ENCODE assay signal across 26 cellular contexts in genomic region chr2:81545626-81546025, GRCh38.
DNase-seq lines count a peak whose midpoint lies in the region; ATAC-seq, FAIRE-seq and TF ChIP-seq lines count a peak whose summit lies in the region.
"Had no signal": no experiment of that assay in that cellular context is flagged by ENCODE, and none has a peak within 500 bp of the region (broad histone marks: within the 10 kb centered on the region; RNA-seq: fewer than 3 reads in every experiment).

No MANE protein-coding gene starts in this region.

- H4K20me1 ChIP-seq in mammary epithelial cell (ENCODE audit: insufficient read depth, low read length) = no peaks in the 10 kb centered on the region
- H4K20me1 ChIP-seq: BLaER1 treated with 17β-estradiol and CSF1 and Interleukin-3, amounts not matched to agents 10 nM and 100 nM had no signal

- H3K9me3 Mint-ChIP-seq in MCF 10A (ENCODE audit: unreplicated experiment) = no peaks in the 10 kb centered on the region
- H3K9me3 Mint-ChIP-seq: GM23338 had no signal

- peaks cover 2% of the 10 kb centered on the region for H3K9me3 ChIP-seq in mammary epithelial cell (replicated peaks; ENCODE audit: insufficient read depth, low read length)
- no peaks in the 10 kb centered on the region for H3K9me3 ChIP-seq in vagina
- H3K9me3 ChIP-seq: BLaER1 treated with 17β-estradiol and CSF1 and Interleukin-3, amounts not matched to agents 10 nM and 100 nM had no signal

- TF ChIP-seq POLR2A in GM12891 (IDR thresholded peaks at IDR 0.05; ENCODE audit: low read depth, low read length) (no peak), vagina (IDR thresholded peaks at IDR 0.05) (no peak)

- intact Hi-C loops in MCF 10A (cut with micrococcal nuclease) (no loop called here), mammary epithelial cell (cut with micrococcal nuclease) (no loop called here), vagina (cut with DNase I) (no loop called here)

- H3K27ac ChIP-seq in mammary epithelial cell (ENCODE audit: insufficient read depth, low read depth, low read length) (no peak overlapping the region), vagina (no peak overlapping the region)
- H3K27ac ChIP-seq: 22Rv1; BLaER1 treated with 17β-estradiol and CSF1 and Interleukin-3, amounts not matched to agents 10 nM and 100 nM; SJSA1 had no signal

- POLR2A ChIA-PET in MCF 10A (lab: Yijun Ruan, JAX) = interaction anchor here (0.6 kb wide), 1 partner anchor 193 kb away, joined by 3 read pairs; no protein-coding TSS in a partner anchor

- CTCF ChIA-PET in MCF 10A (lab: Yijun Ruan, JAX) = interaction anchor here (0.6 kb wide), 1 partner anchor 16 kb away, joined by 3 read pairs; no protein-coding TSS in a partner anchor
- CTCF ChIA-PET in mammary epithelial cell (lab: Charles Lee; ENCODE audit: low non-redundant PET) = no interaction called here

- no peak overlapping the region for H2AFZ ChIP-seq in mammary epithelial cell (ENCODE audit: low read depth, low read length)
- H2AFZ ChIP-seq: GM23338 had no signal

- no peak overlapping the region for H3K4me3 ChIP-seq in mammary epithelial cell (replicated peaks in 1 of 3; ENCODE audit: insufficient read depth in 1 of 3, low read depth in 2 of 3, low read length in 3 of 3)
- no peak overlapping the region for H3K4me3 ChIP-seq in vagina
- H3K4me3 ChIP-seq: BLaER1 treated with 17β-estradiol and CSF1 and Interleukin-3, amounts not matched to agents 10 nM and 100 nM; GM23338; SJSA1 had no signal

- DNase-seq in MCF 10A (ENCODE audit: unreplicated experiment) = peak; percentile 33
- no peak for DNase-seq in mammary epithelial cell
- DNase-seq in M059J (ENCODE audit: low read depth) = peak; percentile 60
- peak; percentile 16 for DNase-seq in amniotic epithelial cell (ENCODE audit: low read depth)
- no peak for DNase-seq in GM12891 (ENCODE audit: insufficient read length, low spot score)
- no peak for DNase-seq in GM19240 (ENCODE audit: insufficient read length, low spot score)
- DNase-seq in vagina (ENCODE audit: extremely low spot score in 2 of 2) = no peak
- DNase-seq: CD4-positive, alpha-beta memory T cell; DMS53; GF-D8; KBM-7; NCI-H1105 treated with DMSO at 0.1 percent for 48 hours; NCI-H2029 treated with DMSO at 0.1 percent for 48 hours; NCI-H2171; NCI-H345; NCI-H524; NCI-H774; NK-92 treated with Interleukin-12 subunit alpha and Interleukin-12 subunit beta, amount 100 ng/mL, for 24 hours; T-helper 17 cell had no signal

- no peak overlapping the region for H3K4me3 Mint-ChIP-seq in MCF 10A (ENCODE audit: unreplicated experiment)
- H3K4me3 Mint-ChIP-seq: CD4-positive, alpha-beta memory T cell; GM23338; T-helper 17 cell had no signal

- WGBS in mammary epithelial cell (ENCODE audit: low coverage, missing lambda C conversion rate) = 14% methylated on average over 2 of the region's 2 CpGs

- H3K4me1 ChIP-seq in mammary epithelial cell (ENCODE audit: insufficient read depth, low read length) (no peaks in the 10 kb centered on the region), vagina (no peaks in the 10 kb centered on the region)
- H3K4me1 ChIP-seq: BLaER1 treated with 17β-estradiol and CSF1 and Interleukin-3, amounts not matched to agents 10 nM and 100 nM; SJSA1 had no signal

- H3K27me3 ChIP-seq in mammary epithelial cell (ENCODE audit: insufficient read depth, low read length) (no peaks in the 10 kb centered on the region), vagina (no peaks in the 10 kb centered on the region)
- H3K27me3 ChIP-seq: BLaER1 treated with 17β-estradiol and CSF1 and Interleukin-3, amounts not matched to agents 10 nM and 100 nM; SJSA1 had no signal

- H3K27ac Mint-ChIP-seq in MCF 10A (ENCODE audit: low read depth, unreplicated experiment) = no peak overlapping the region
- H3K27ac Mint-ChIP-seq: CD4-positive, alpha-beta memory T cell; GM23338; T-helper 17 cell had no signal

- TF ChIP-seq CTCF in MCF 10A (IDR thresholded peaks at IDR 0.05; ENCODE audit: unreplicated experiment) (no peak), mammary epithelial cell (conservative IDR thresholded peaks at IDR 0.05 in 1 of 2, IDR thresholded peaks at IDR 0.05 in 1 of 2; ENCODE audit: extremely low read depth in 1 of 2, insufficient read depth in 1 of 2, low read depth in 1 of 2, low read length in 2 of 2) (no peak), vagina (IDR thresholded peaks at IDR 0.05) (no peak)

- BruUV-seq in MCF 10A (replicated peaks; lab: Mats Ljungman, UMichigan) = no TSS peak
- BruUV-seq in mammary epithelial cell (replicated peaks; lab: Mats Ljungman, UMichigan) = no TSS peak

- dilution Hi-C loops in mammary epithelial cell (cut with HindIII; ENCODE audit: low sequenced_read_pairs) = no loop called here

- no peak overlapping the region for H3K9ac ChIP-seq in mammary epithelial cell (ENCODE audit: insufficient read depth, low read length)
- H3K9ac ChIP-seq: BLaER1 treated with 17β-estradiol and CSF1 and Interleukin-3, amounts not matched to agents 10 nM and 100 nM had no signal

- ATAC-seq in GM18909 (IDR thresholded peaks at IDR 0.05; ENCODE audit: poor library complexity, unreplicated experiment) = no peak
- ATAC-seq: GM23338, Panc1, Right ventricle myocardium inferior, T-helper 17 cell had no signal

- H3K4me1 Mint-ChIP-seq in MCF 10A (ENCODE audit: insufficient read depth, unreplicated experiment) = peaks cover 11% of the 10 kb centered on the region
- H3K4me1 Mint-ChIP-seq: CD4-positive, alpha-beta memory T cell; T-helper 17 cell had no signal

- no peaks in the 10 kb centered on the region for H3K36me3 Mint-ChIP-seq in MCF 10A (ENCODE audit: insufficient read depth, unreplicated experiment)
- H3K36me3 Mint-ChIP-seq: CD4-positive, alpha-beta memory T cell had no signal

- FAIRE-seq in GM12891 (lab: Jason Lieb, UNC) = no peak

- no peaks in the 10 kb centered on the region for H3K27me3 Mint-ChIP-seq in MCF 10A (ENCODE audit: insufficient read depth, unreplicated experiment)
- H3K27me3 Mint-ChIP-seq: CD4-positive, alpha-beta memory T cell; T-helper 17 cell had no signal

- H3K36me3 ChIP-seq in mammary epithelial cell (ENCODE audit: insufficient read depth, low read length) (no peaks in the 10 kb centered on the region), vagina (no peaks in the 10 kb centered on the region)
- H3K36me3 ChIP-seq: BLaER1 treated with 17β-estradiol and CSF1 and Interleukin-3, amounts not matched to agents 10 nM and 100 nM; SJSA1 had no signal

- no peak overlapping the region for H3K4me2 ChIP-seq in mammary epithelial cell (ENCODE audit: insufficient read depth, low read depth, low read length)
- H3K4me2 ChIP-seq: BLaER1 treated with 17β-estradiol and CSF1 and Interleukin-3, amounts not matched to agents 10 nM and 100 nM; GM23338 had no signal

- H3K79me2 ChIP-seq in mammary epithelial cell (ENCODE audit: insufficient read depth, low read length) = no peaks in the 10 kb centered on the region

- in situ Hi-C loops in mammary epithelial cell (cut with MboI; ENCODE audit: low sequenced_read_pairs in 2 of 2) = no loop called here

TF ChIP-seq in GM12891, 5 proteins besides CTCF, POLR2A, EP300 and RAD21:
- TF ChIP-seq SPI1 (IDR thresholded peaks at IDR 0.05; ENCODE audit: low read depth, low read length) (no peak), TAF1 (IDR thresholded peaks at IDR 0.05; ENCODE audit: low read depth, low read length) (no peak), PAX5 (IDR thresholded peaks at IDR 0.05; ENCODE audit: insufficient read depth, low read length, severe bottlenecking) (no peak), POLR2AphosphoS5 (IDR thresholded peaks at IDR 0.05; ENCODE audit: low read depth, low read length) (no peak), POU2F2 (IDR thresholded peaks at IDR 0.05; ENCODE audit: low read depth, low read length) (no peak)

Comparison
In these comparisons a context has a peak if more than half of its experiments do, and no peak if none do; other contexts are left out.
1. DNase-seq: peak in MCF 10A (single experiment), M059J (single experiment) and amniotic epithelial cell (single experiment); none in mammary epithelial cell (single experiment), GM12891 (single experiment), GM19240 (single experiment) and vagina (0 of 2).